In the genomic region with DNA sequence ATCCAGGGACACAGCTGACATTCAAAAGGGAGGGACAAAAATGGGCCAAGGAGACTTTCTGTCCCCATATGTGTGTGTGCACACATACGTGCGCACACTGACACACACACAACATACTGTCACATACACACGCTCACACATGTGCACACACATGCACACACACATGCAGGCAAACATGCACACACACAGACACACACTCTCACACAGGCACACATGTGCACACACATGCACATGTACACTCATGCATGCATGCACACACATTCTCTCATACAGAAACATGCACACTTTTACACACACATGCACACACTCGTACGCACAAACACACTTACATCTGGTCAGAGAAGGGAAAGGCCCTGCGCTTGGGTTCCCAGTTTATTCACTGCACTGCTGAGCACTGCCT, we compare ENCODE assay signal across 27 cellular contexts.
DNase-seq lines count a peak whose midpoint lies in the region; ATAC-seq, FAIRE-seq and TF ChIP-seq lines count a peak whose summit lies in the region.
"Had no signal": no experiment of that assay in that cellular context is flagged by ENCODE, and none has a peak within 500 bp of the region (broad histone marks: within the 10 kb centered on the region; RNA-seq: fewer than 3 reads in every experiment).

No MANE protein-coding gene starts in this region.

- no peaks in the 10 kb centered on the region; the same call in 1 of the 2 replicates for H3K79me1 ChIP-seq in H1 (ENCODE audit: low read depth, low read length)

- ATAC-seq in HCT116 (no peak), HG02970 (IDR thresholded peaks at IDR 0.05; ENCODE audit: low FRiP score, unreplicated experiment) (no peak)
- no peak for ATAC-seq in stimulated activated memory B cell treated with anti-CD40 and anti-IgM and Interleukin-4, amounts not matched to agents 10 μg/mL and 1 μg/mL and 100 μg/mL, for 72 hours
- ATAC-seq: A549 had no signal

- FAIRE-seq in H1 (lab: Jason Lieb, UNC) (no peak), urothelium cell line (lab: Jason Lieb, UNC) (peak; percentile 55)
- FAIRE-seq: A549, D721Med, GM12891, GM18507 had no signal

- H4K20me1 ChIP-seq in HCT116 (ENCODE audit: insufficient read depth), result no peaks in the 10 kb centered on the region
- no peaks in the 10 kb centered on the region for H4K20me1 ChIP-seq in Loucy (ENCODE audit: insufficient read depth, low read length, poor library complexity, severe bottlenecking)
- H4K20me1 ChIP-seq in H1 (replicated peaks in 1 of 2; ENCODE audit: control insufficient read depth in 1 of 2, insufficient read depth in 2 of 2, low read length in 2 of 2), result peaks cover 0 to 2% of the 10 kb centered on the region in 2 experiments

- H3K9me3 ChIP-seq in HCT116 (ENCODE audit: control insufficient read depth in 1 of 2, insufficient read depth in 1 of 2, low read depth in 1 of 2, low read length in 2 of 2) (no peaks in the 10 kb centered on the region), Loucy (ENCODE audit: insufficient read depth, low read depth, low read length) (no peaks in the 10 kb centered on the region), H1 (ENCODE audit: insufficient read depth in 2 of 2, low read depth in 1 of 2, low read length in 1 of 2) (no peaks in the 10 kb centered on the region)
- H3K9me3 ChIP-seq: A549, BE2C had no signal

- H3K18ac ChIP-seq in H1 (ENCODE audit: extremely low read depth, low read length), result no peak overlapping the region

- no peaks in the 10 kb centered on the region for H3K4me1 Mint-ChIP-seq in stimulated activated memory B cell treated with anti-CD40 and anti-IgM and Interleukin-4, amounts not matched to agents 10 μg/mL and 1 μg/mL and 100 μg/mL, for 72 hours
- H3K4me1 Mint-ChIP-seq: CD14-positive monocyte; CD8-positive, alpha-beta memory T cell had no signal

- H3K36me3 Mint-ChIP-seq in stimulated activated memory B cell treated with anti-CD40 and anti-IgM and Interleukin-4, amounts not matched to agents 10 μg/mL and 1 μg/mL and 100 μg/mL, for 72 hours, result no peaks in the 10 kb centered on the region
- H3K36me3 Mint-ChIP-seq: CD14-positive monocyte had no signal

- no peak overlapping the region for H2BK120ac ChIP-seq in H1 (replicated peaks; ENCODE audit: low read depth, low read length)

- H4K91ac ChIP-seq in H1 (replicated peaks; ENCODE audit: insufficient read length, low read length), result no peak overlapping the region

- H3K79me2 ChIP-seq in HCT116 (ENCODE audit: insufficient read depth, low read length) (no peaks in the 10 kb centered on the region), Loucy (ENCODE audit: insufficient read depth, low read length) (no peaks in the 10 kb centered on the region), H1 (ENCODE audit: control insufficient read depth in 1 of 2, insufficient read depth in 2 of 2, low read length in 2 of 2) (no peaks in the 10 kb centered on the region)

- no peak overlapping the region for H2BK5ac ChIP-seq in H1 (ENCODE audit: low read depth, low read length)

- no peaks in the 10 kb centered on the region for H3F3A ChIP-seq in Loucy (ENCODE audit: low read depth)

- TF ChIP-seq RAD21 in HCT116 (IDR thresholded peaks at IDR 0.05; ENCODE audit: low read depth) (no peak), H1 (IDR thresholded peaks at IDR 0.05 in 1 of 2, conservative IDR thresholded peaks at IDR 0.05 in 1 of 2; ENCODE audit: low read depth in 2 of 2, low read length in 2 of 2) (no peak)

- H3K9ac ChIP-seq in HCT116 (ENCODE audit: low read length), result no peak overlapping the region
- peak overlapping the region; percentile 18 for H3K9ac ChIP-seq in Loucy (ENCODE audit: low read depth, low read length, poor library complexity, severe bottlenecking)
- no peak overlapping the region for H3K9ac ChIP-seq in H1 (replicated peaks in 1 of 4; ENCODE audit: extremely low read depth in 1 of 4, low read depth in 3 of 4, low read length in 3 of 4)
- H3K9ac ChIP-seq: BLaER1 treated with 17β-estradiol and CSF1 and Interleukin-3, amounts not matched to agents 10 nM and 100 nM had no signal

- RAD21 ChIA-PET in HCT116 (lab: Charles Lee; ENCODE audit: low non-redundant PET in 1 of 2, low total read pairs in 2 of 2, uncharacterized antibody in 2 of 2, unreplicated experiment in 2 of 2), result no interaction called here

- H3K36me3 ChIP-seq in HCT116 (ENCODE audit: control insufficient read depth in 1 of 2, insufficient read depth in 2 of 2, low read length in 2 of 2), result no peaks in the 10 kb centered on the region
- no peaks in the 10 kb centered on the region for H3K36me3 ChIP-seq in Loucy (ENCODE audit: insufficient read depth, low read length)
- no peaks in the 10 kb centered on the region for H3K36me3 ChIP-seq in H1 (ENCODE audit: control insufficient read depth in 2 of 4, insufficient read depth in 4 of 4, low read length in 3 of 4)
- H3K36me3 ChIP-seq: BE2C had no signal

- H3K4me2 ChIP-seq in HCT116 (ENCODE audit: low read length), result no peak overlapping the region
- H3K4me2 ChIP-seq in Loucy (ENCODE audit: low read depth, low read length, poor library complexity, severe bottlenecking), result peak overlapping the region; percentile 31
- H3K4me2 ChIP-seq in H1 (ENCODE audit: insufficient read depth in 1 of 2, low read depth in 2 of 2, low read length in 2 of 2), result no peak overlapping the region
- H3K4me2 ChIP-seq: A549; BLaER1 treated with 17β-estradiol and CSF1 and Interleukin-3, amounts not matched to agents 10 nM and 100 nM had no signal

- peaks cover 43% of the 10 kb centered on the region for H3K27me3 Mint-ChIP-seq in stimulated activated memory B cell treated with anti-CD40 and anti-IgM and Interleukin-4, amounts not matched to agents 10 μg/mL and 1 μg/mL and 100 μg/mL, for 72 hours

- 0 out of 2 replicates have a peak overlapping the region, but pooled peaks have one; percentile 33 for H2AK5ac ChIP-seq in H1 (ENCODE audit: low read depth, low read length)

- TF ChIP-seq POLR2A in HCT116 (IDR thresholded peaks at IDR 0.05; ENCODE audit: borderline replicate concordance, extremely low read depth, insufficient read depth, insufficient read length) (no peak), H1 (IDR thresholded peaks at IDR 0.05; ENCODE audit: control extremely low read depth in 1 of 2, low read depth in 2 of 2, low read length in 2 of 2) (no peak)

- CTCF ChIA-PET in HCT116 (lab: Charles Lee), result no interaction called here
- CTCF ChIA-PET in H1 (lab: Charles Lee; ENCODE audit: partially characterized antibody), result interaction anchor here (4.1 to 5.0 kb wide), 2 partner anchors 13 kb away, joined by 17 read pairs; no protein-coding TSS in a partner anchor

- no peaks in the 10 kb centered on the region for H3K9me3 Mint-ChIP-seq in stimulated activated memory B cell treated with anti-CD40 and anti-IgM and Interleukin-4, amounts not matched to agents 10 μg/mL and 1 μg/mL and 100 μg/mL, for 72 hours
- H3K9me3 Mint-ChIP-seq: CD4-positive, alpha-beta T cell had no signal

- no peaks in the 10 kb centered on the region for H3K9me2 ChIP-seq in HCT116 (ENCODE audit: insufficient read depth)
- H3K9me2 ChIP-seq in Loucy (replicated peaks; ENCODE audit: low read depth, low read length), result no peaks in the 10 kb centered on the region

- no peak overlapping the region for H3K14ac ChIP-seq in H1 (ENCODE audit: insufficient read length)

- H3K27ac Mint-ChIP-seq in stimulated activated memory B cell treated with anti-CD40 and anti-IgM and Interleukin-4, amounts not matched to agents 10 μg/mL and 1 μg/mL and 100 μg/mL, for 72 hours, result no peak overlapping the region
- H3K27ac Mint-ChIP-seq: CD4-positive, alpha-beta T cell; CD8-positive, alpha-beta memory T cell; HFFc6 had no signal

- no peak overlapping the region for H3K27ac ChIP-seq in HCT116 (ENCODE audit: low read depth, low read length)
- H3K27ac ChIP-seq in H1 (ENCODE audit: low read depth, low read length), result no peak overlapping the region
- H3K27ac ChIP-seq: A549; BLaER1 treated with 17β-estradiol and CSF1 and Interleukin-3, amounts not matched to agents 10 nM and 100 nM had no signal

- H3K56ac ChIP-seq in H1 (replicated peaks; ENCODE audit: insufficient read length, low read depth, low read length), result no peak overlapping the region

- DNase-seq in HCT116 (ENCODE audit: low read depth, low spot score) (no peak), H1 (ENCODE audit: low read depth in 1 of 2, low spot score in 2 of 2) (no peak), urothelium cell line (ENCODE audit: low spot score) (no peak), pons (ENCODE audit: low spot score) (no peak)
- DNase-seq: 8988T; ACHN; AML-193; BE2C; CD4-positive, alpha-beta T cell; CD8-positive, alpha-beta memory T cell; DMS 273 treated with DMSO at 0.1 percent for 48 hours; DMS79; EL; GDM1; GOT3; H7; HCEC 1CT; HFFc6 had no signal

- H3K4me3 Mint-ChIP-seq in stimulated activated memory B cell treated with anti-CD40 and anti-IgM and Interleukin-4, amounts not matched to agents 10 μg/mL and 1 μg/mL and 100 μg/mL, for 72 hours, result no peak overlapping the region
- H3K4me3 Mint-ChIP-seq: CD14-positive monocyte; CD4-positive, alpha-beta T cell; CD8-positive, alpha-beta memory T cell; HFFc6 had no signal

- TF ChIP-seq CTCF in HCT116 (IDR thresholded peaks at IDR 0.05 in 2 of 3, conservative IDR thresholded peaks at IDR 0.05 in 1 of 3; ENCODE audit: borderline replicate concordance in 1 of 3, insufficient read depth in 1 of 3, low read depth in 2 of 3, low read length in 2 of 3) (no peak), Loucy (conservative IDR thresholded peaks at IDR 0.05; ENCODE audit: low read length) (no peak), H1 (IDR thresholded peaks at IDR 0.05; ENCODE audit: control extremely low read depth in 1 of 3, insufficient read depth in 1 of 3, low read depth in 1 of 3, low read length in 3 of 3) (no peak)

- no peak overlapping the region for H2BK20ac ChIP-seq in H1 (ENCODE audit: low read length)

- no peaks in the 10 kb centered on the region for H3K4me1 ChIP-seq in HCT116 (ENCODE audit: control insufficient read depth in 1 of 2, insufficient read depth in 2 of 2, low read length in 2 of 2)
- H3K4me1 ChIP-seq in Loucy (ENCODE audit: insufficient read depth, low read length, poor library complexity, severe bottlenecking), result peaks cover 35% of the 10 kb centered on the region
- H3K4me1 ChIP-seq in H1 (replicated peaks in 1 of 4; ENCODE audit: control insufficient read depth in 3 of 4, insufficient read depth in 4 of 4, low read length in 3 of 4), result peaks cover 0 to 3% (median 0%) of the 10 kb centered on the region in 4 experiments; a peak in 1 of 7 replicates
- H3K4me1 ChIP-seq: A549, BE2C had no signal

- H3K4ac ChIP-seq in H1 (replicated peaks; ENCODE audit: insufficient read length, low read depth, low read length), result peak overlapping the region; percentile 21

- H3K23ac ChIP-seq in H1 (ENCODE audit: insufficient read length), result no peak overlapping the region

- no TSS peak for BruUV-seq in HCT116 (replicated peaks; lab: Mats Ljungman, UMichigan)

- TF ChIP-seq EP300 in H1 (IDR thresholded peaks at IDR 0.05; ENCODE audit: borderline replicate concordance in 1 of 2, low read depth in 2 of 2, low read length in 2 of 2), result no peak

- POLR2A ChIA-PET in HCT116 (lab: Charles Lee), result no interaction called here
- POLR2A ChIA-PET in H1 (lab: Charles Lee; ENCODE audit: partially characterized antibody), result no interaction called here

- H2AFZ ChIP-seq in HCT116 (ENCODE audit: low read depth, low read length, poor library complexity, severe bottlenecking), result no peak overlapping the region
- H2AFZ ChIP-seq in Loucy (ENCODE audit: low read length), result no peak overlapping the region
- H2AFZ ChIP-seq in H1 (ENCODE audit: low read length), result no peak overlapping the region

- H3K27me3 ChIP-seq in HCT116 (ENCODE audit: insufficient read depth, low read length) (peaks cover 46% of the 10 kb centered on the region), Loucy (ENCODE audit: insufficient read depth, low read length, poor library complexity, severe bottlenecking) (no peaks in the 10 kb centered on the region), H1 (replicated peaks in 1 of 4; ENCODE audit: control insufficient read depth in 3 of 4, extremely low read depth in 1 of 4, insufficient read depth in 3 of 4, low read length in 3 of 4) (peaks cover 8 to 16% (median 10%) of the 10 kb centered on the region in 4 experiments)

- H2BK12ac ChIP-seq in H1 (ENCODE audit: low read depth, low read length), result no peak overlapping the region; the same call in 1 of the 2 replicates

- H3K4me3 ChIP-seq in HCT116 (replicated peaks in 1 of 2; ENCODE audit: low read depth in 1 of 2, low read length in 2 of 2), result no peak overlapping the region
- H3K4me3 ChIP-seq in Loucy (ENCODE audit: low read length, poor library complexity, severe bottlenecking), result no peak overlapping the region
- no peak overlapping the region for H3K4me3 ChIP-seq in H1 (ENCODE audit: extremely low read depth in 1 of 4, insufficient read depth in 2 of 4, low read depth in 3 of 4, low read length in 4 of 4)
- H3K4me3 ChIP-seq: A549; BLaER1 treated with 17β-estradiol and CSF1 and Interleukin-3, amounts not matched to agents 10 nM and 100 nM had no signal

- H3K23me2 ChIP-seq in H1 (ENCODE audit: low read depth, low read length), result no peaks in the 10 kb centered on the region; the same call in 1 of the 2 replicates

- no peak overlapping the region for H4K5ac ChIP-seq in H1 (ENCODE audit: insufficient read length, low read depth, low read length)

- no peak overlapping the region for H4K8ac ChIP-seq in H1 (ENCODE audit: extremely low read depth, insufficient read depth, low read length)

- 77% methylated on average over 6 of the region's 6 CpGs; no CpG with 5 or more reads in 1 of the 2 experiments for WGBS in H1 (ENCODE audit: extremely low coverage in 1 of 2, insufficient coverage in 1 of 2, insufficient read length in 1 of 2, insufficient replicate concordance in 2 of 2, low coverage in 1 of 2, low lambda C conversion rate in 2 of 2, missing lambda C conversion rate in 1 of 2), 2 experiments

- intact Hi-C loops in HCT116 (cut with micrococcal nuclease), result no loop called here

- H2BK15ac ChIP-seq in H1 (ENCODE audit: low read length), result no peak overlapping the region
